ENCODE assay signal across 19 cellular contexts in genomic region chr9:14258840-14259239, GRCh38. TPM values are rescaled to one million over a fixed set of nuclear protein-coding genes. Genes with fewer than 3 reads are reported as not detected.
DNase-seq lines count a peak whose midpoint lies in the region; ATAC-seq and TF ChIP-seq lines count a peak whose summit lies in the region.
"Had no signal": no experiment of that assay in that cellular context is flagged by ENCODE, and none has a peak within 500 bp of the region (broad histone marks: within the 10 kb centered on the region; RNA-seq: fewer than 3 reads in every experiment).

No MANE protein-coding gene starts in this region.

- H3K9me3 ChIP-seq in left ventricle myocardium inferior (replicated peaks) (no peaks in the 10 kb centered on the region), heart right ventricle (no peaks in the 10 kb centered on the region)
- H3K9me3 ChIP-seq: pancreas, transverse colon had no signal

- TF ChIP-seq CTCF in left ventricle myocardium inferior (IDR thresholded peaks at IDR 0.05; ENCODE audit: borderline replicate concordance) (no peak), heart right ventricle (IDR thresholded peaks at IDR 0.05) (no peak), choroid plexus epithelial cell (conservative IDR thresholded peaks at IDR 0.05; ENCODE audit: low read depth, low read length) (no peak), mesothelial cell of epicardium (IDR thresholded peaks at IDR 0.05; ENCODE audit: unreplicated experiment) (no peak), GM13976 (IDR thresholded peaks at IDR 0.05; ENCODE audit: borderline replicate concordance, control extremely low read depth, extremely low read depth, insufficient read depth, missing control alignments) (no peak)

- no peak overlapping the region for H3K4me3 Mint-ChIP-seq in mesothelial cell of epicardium
- H3K4me3 Mint-ChIP-seq: activated CD4-positive, alpha-beta memory T cell treated with anti-CD3 and anti-CD28 coated beads for 36 hours; activated T-cell treated with anti-CD3 and anti-CD28 coated beads, Interleukin-2, amount 50 U/mL, for 4 hours; CD14-positive monocyte had no signal

- intact Hi-C loops in left ventricle myocardium inferior (cut with micrococcal nuclease) (no loop called here), heart right ventricle (cut with DNase I) (loop anchor here in 5 of 10 donors (5.0 to 10.0 kb wide), 3 partner anchors 46 to 814 kb away; no protein-coding TSS in a partner anchor)

- H3K27ac ChIP-seq in left ventricle myocardium inferior (replicated peaks) (peak overlapping the region; percentile 71), heart right ventricle (peak overlapping the region in 5 of 10 donors; percentile 5 to 78 (median 29)), substantia nigra (ENCODE audit: low read depth, low read length, poor library complexity, severe bottlenecking) (no peak overlapping the region)
- H3K27ac ChIP-seq: pancreas had no signal

- H3K9me3 Mint-ChIP-seq in mesothelial cell of epicardium: no peaks in the 10 kb centered on the region
- H3K9me3 Mint-ChIP-seq: activated CD4-positive, alpha-beta memory T cell treated with anti-CD3 and anti-CD28 coated beads for 36 hours; activated naive CD4-positive, alpha-beta T cell treated with anti-CD3 and anti-CD28 coated beads, Interleukin-2, amount 50 U/mL, for 72 hours; activated T-cell treated with anti-CD3 and anti-CD28 coated beads, Interleukin-2, amount 50 U/mL, for 4 hours had no signal

- peak overlapping the region; percentile 85 for H3K27ac Mint-ChIP-seq in mesothelial cell of epicardium
- H3K27ac Mint-ChIP-seq: activated CD4-positive, alpha-beta memory T cell treated with anti-CD3 and anti-CD28 coated beads for 36 hours; activated naive CD4-positive, alpha-beta T cell treated with anti-CD3 and anti-CD28 coated beads, Interleukin-2, amount 50 U/mL, for 72 hours; CD14-positive monocyte had no signal

- in situ Hi-C loops in GM13976 (cut with MboI; ENCODE audit: low sequenced_read_pairs, unreplicated experiment): no loop called here

- DNase-seq in left ventricle myocardium inferior (no peak), heart right ventricle (no peak), choroid plexus epithelial cell (ENCODE audit: low read depth) (peak; percentile 53), mesothelial cell of epicardium (ENCODE audit: low spot score in 2 of 2, unreplicated experiment in 2 of 2) (no peak), substantia nigra (lab: John Stamatoyannopoulos, UW) (no peak), LoVo (ENCODE audit: low spot score) (no peak), OCI-M2 (lab: John Stamatoyannopoulos, UW; ENCODE audit: unreplicated experiment) (no peak), GM13976 (ENCODE audit: low spot score) (no peak)
- DNase-seq: activated CD4-positive, alpha-beta memory T cell treated with anti-CD3 and anti-CD28 coated beads for 36 hours; activated T-cell treated with anti-CD3 and anti-CD28 coated beads, Interleukin-2, amount 50 U/mL, for 4 hours; left colon; NCI-H2029 treated with DMSO at 0.1 percent for 48 hours; NCI-H748 treated with DMSO at 0.1 percent for 48 hours; pancreas; transverse colon had no signal

- H3K27me3 Mint-ChIP-seq in mesothelial cell of epicardium (ENCODE audit: low read depth): no peaks in the 10 kb centered on the region
- H3K27me3 Mint-ChIP-seq: activated CD4-positive, alpha-beta memory T cell treated with anti-CD3 and anti-CD28 coated beads for 36 hours had no signal

- H3K36me3 ChIP-seq in left ventricle myocardium inferior: peaks cover 12% of the 10 kb centered on the region
- peaks cover 0 to 6% (median 0%) of the 10 kb centered on the region in 9 donors for H3K36me3 ChIP-seq in heart right ventricle
- H3K36me3 ChIP-seq: pancreas, transverse colon had no signal

- no peak for ATAC-seq in heart right ventricle
- ATAC-seq: activated naive CD4-positive, alpha-beta T cell treated with anti-CD3 and anti-CD28 coated beads, Interleukin-2, amount 50 U/mL, for 72 hours; activated T-cell treated with anti-CD3 and anti-CD28 coated beads, Interleukin-2, amount 50 U/mL, for 4 hours; left colon; Panc1 had no signal

- H3K27me3 ChIP-seq in left ventricle myocardium inferior (ENCODE audit: low read depth): no peaks in the 10 kb centered on the region
- no peaks in the 10 kb centered on the region for H3K27me3 ChIP-seq in heart right ventricle
- H3K27me3 ChIP-seq: pancreas, transverse colon had no signal

- H3K4me3 ChIP-seq in left ventricle myocardium inferior (no peak overlapping the region), heart right ventricle (no peak overlapping the region), choroid plexus epithelial cell (ENCODE audit: low read depth, low read length) (no peak overlapping the region)
- H3K4me3 ChIP-seq: pancreas, smooth muscle cell, transverse colon had no signal

- H3K4me1 ChIP-seq in left ventricle myocardium inferior (peaks cover 98% of the 10 kb centered on the region), heart right ventricle (peaks cover 19 to 87% (median 63%) of the 10 kb centered on the region in 9 donors)

- peaks cover 74% of the 10 kb centered on the region for H3K4me1 Mint-ChIP-seq in mesothelial cell of epicardium
- H3K4me1 Mint-ChIP-seq: CD14-positive monocyte had no signal

- peaks cover 17% of the 10 kb centered on the region for H3K36me3 Mint-ChIP-seq in mesothelial cell of epicardium
- H3K36me3 Mint-ChIP-seq: activated CD4-positive, alpha-beta memory T cell treated with anti-CD3 and anti-CD28 coated beads for 36 hours; activated naive CD4-positive, alpha-beta T cell treated with anti-CD3 and anti-CD28 coated beads, Interleukin-2, amount 50 U/mL, for 72 hours; CD14-positive monocyte had no signal

- WGBS in heart right ventricle, 2 donors: 29 to 41% methylated on average over 2 of the region's 2 CpGs

RNA-seq across cellular contexts. Expression of gene NFIB, which starts 55.1 kb away (rescaled TPM):
- 110 TPM for total RNA-seq in left ventricle myocardium inferior
- 100 to 1,000 TPM in 9 of 10 donors, 10 to 100 TPM in 1; 96.8 to 145 (median 126) TPM for total RNA-seq in heart right ventricle
- polyA plus RNA-seq in heart right ventricle: 10 to 100 TPM; 16.7 to 37.2 TPM
- 213 to 237 TPM (median 230 TPM) in 3 replicates for total RNA-seq in mesothelial cell of epicardium
- total RNA-seq: activated CD4-positive, alpha-beta memory T cell treated with anti-CD3 and anti-CD28 coated beads for 36 hours; activated naive CD4-positive, alpha-beta T cell treated with anti-CD3 and anti-CD28 coated beads, Interleukin-2, amount 50 U/mL, for 72 hours had no signal
- polyA plus RNA-seq: CD14-positive monocyte had no signal
